ENCODE assay signal across 18 cellular contexts in genomic region chr3:37795431-37796061, GRCh38.
"Had no signal": no experiment of that assay in that cellular context is flagged by ENCODE, and none has a peak within 500 bp of the region (broad histone marks: within the 10 kb centered on the region; RNA-seq: fewer than 3 reads in every experiment).

No MANE protein-coding gene starts in this region.

- DNase-seq: cortex of kidney; effector memory CD8-positive, alpha-beta T cell; kidney; left lung; mesenchymal stem cell; mucosa of descending colon; naive B cell; right cardiac atrium; spleen; stimulated activated CD4-positive, alpha-beta T cell treated with anti-CD3 and anti-CD28 coated beads, Interleukin-4, amount 100 ng/mL, for 4 hours; stimulated activated naive CD8-positive, alpha-beta T cell treated with anti-CD3 and anti-CD28 coated beads, Interleukin-15, Interleukin-2, amounts not matched to agents 100 U/mL and 50 U/mL, for 24 hours; testis; tibial artery had no signal

- H3K27me3 ChIP-seq: hepatocyte, left lung, neural progenitor cell, spleen, testis, tibial artery had no signal

- H3K27ac ChIP-seq: hepatocyte, left lung, neural progenitor cell, parathyroid adenoma, skin epidermis, spleen, tibial artery had no signal

- H3K36me3 ChIP-seq: left lung, neural progenitor cell had no signal

- H3K4me1 ChIP-seq: left lung, spleen had no signal

- ATAC-seq: effector memory CD8-positive, alpha-beta T cell; left lung; mucosa of descending colon; right cardiac atrium; stimulated activated memory B cell treated with anti-CD40 and anti-IgM and Interleukin-4, amounts not matched to agents 10 μg/mL and 1 μg/mL and 100 μg/mL, for 72 hours; stimulated activated naive CD8-positive, alpha-beta T cell treated with anti-CD3 and anti-CD28 coated beads, Interleukin-15, Interleukin-2, amounts not matched to agents 100 U/mL and 50 U/mL, for 24 hours had no signal

- H3K9me3 ChIP-seq: left lung, mucosa of descending colon, spleen, testis, tibial artery had no signal

- H3K4me3 ChIP-seq: hepatocyte, left lung, mucosa of descending colon, neural progenitor cell, skin epidermis, spleen, testis, tibial artery had no signal
